9 cellular contexts compared by ENCODE assay signal in the genomic region with DNA sequence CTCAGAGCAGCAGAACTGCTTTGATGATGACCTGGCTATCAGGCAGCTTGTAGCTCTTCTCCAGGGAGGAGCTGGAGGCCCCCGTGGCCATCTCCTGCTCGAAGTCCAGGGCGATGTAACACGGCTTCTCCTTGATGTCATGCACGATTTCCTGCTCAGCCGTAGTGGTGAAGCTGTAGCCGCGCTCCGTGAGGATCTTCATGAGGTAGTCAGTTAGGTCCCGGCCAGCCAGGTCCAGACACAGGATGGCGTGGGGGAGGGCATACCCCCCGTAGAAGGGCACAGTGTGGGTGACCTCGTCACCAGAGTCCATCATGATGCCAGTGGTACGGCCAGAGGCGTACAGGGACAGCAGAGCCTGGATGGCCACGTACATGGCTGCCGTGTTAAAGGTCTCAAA.
"Had no signal": no experiment of that assay in that cellular context is flagged by ENCODE, and none has a peak within 500 bp of the region (broad histone marks: within the 10 kb centered on the region; RNA-seq: fewer than 3 reads in every experiment).

No MANE protein-coding gene starts in this region.

- H2AFZ ChIP-seq: GM23248 had no signal

- ATAC-seq: HCT116, HepG2 had no signal

- H3K4me1 Mint-ChIP-seq: IgD-negative memory B cell had no signal

- H3K36me3 ChIP-seq: HAP-1 had no signal

- H3K4me3 ChIP-seq: GM23248, HAP-1 had no signal

- H3K4me3 Mint-ChIP-seq: HFFc6, IgD-negative memory B cell had no signal

- H3K27ac Mint-ChIP-seq: HFFc6, IgD-negative memory B cell had no signal

- H3K27ac ChIP-seq: GM23248, HL-60 had no signal

- DNase-seq: GM23248, H7, HFFc6, KBM-7 had no signal

- H3K36me3 Mint-ChIP-seq: IgD-negative memory B cell had no signal

- H3K4me1 ChIP-seq: HAP-1 had no signal
